Comparison of ENCODE assay signal across 8 cellular contexts in the genomic region with DNA sequence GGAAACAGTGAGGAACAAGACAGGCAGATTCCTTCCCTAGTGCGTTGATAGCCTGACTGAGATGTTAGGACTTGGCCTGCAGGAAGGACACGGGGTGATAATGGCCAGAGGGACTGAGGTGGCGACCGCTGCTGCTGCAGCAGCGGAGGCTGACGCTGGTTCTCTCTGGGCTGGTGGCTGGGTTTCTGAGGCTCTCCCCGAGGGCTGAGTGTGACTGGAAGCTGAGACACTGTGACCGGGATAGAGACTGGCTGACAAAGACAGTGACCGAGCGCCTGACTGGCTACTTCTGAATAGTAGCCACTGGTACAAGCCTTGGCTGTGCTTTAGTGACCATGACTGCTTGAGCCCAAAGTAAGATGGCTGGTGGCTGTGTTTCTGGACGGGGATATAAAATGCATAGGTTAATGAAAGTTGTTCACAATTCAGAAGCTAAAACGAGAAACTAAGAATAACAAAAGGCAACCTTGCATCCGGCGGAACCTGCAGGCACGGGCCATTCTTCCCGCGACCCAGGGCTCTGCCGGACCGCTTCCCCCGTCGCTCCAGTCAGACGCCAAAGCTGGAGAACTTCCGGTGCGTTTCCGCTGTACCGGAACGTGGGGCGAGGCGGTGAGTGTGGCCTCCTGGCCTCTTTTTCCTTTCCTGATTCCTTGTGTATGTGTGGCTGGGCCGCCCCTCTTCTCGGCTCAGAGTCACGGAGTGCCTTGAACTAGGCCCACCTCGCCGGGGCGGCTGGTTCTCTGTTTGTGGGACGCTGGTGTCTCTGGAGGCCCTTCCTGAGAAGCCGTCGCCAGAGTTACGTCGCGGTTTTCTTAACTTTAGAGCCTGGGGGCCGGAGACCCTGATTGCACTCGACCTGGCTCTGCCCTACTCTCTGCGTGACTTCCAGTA. TPM values are rescaled to one million over a fixed set of nuclear protein-coding genes. Genes with fewer than 3 reads are reported as not detected.
DNase-seq lines count a peak whose midpoint lies in the region; ATAC-seq and TF ChIP-seq lines count a peak whose summit lies in the region.

Gene AAR2 (plus strand): TSS at position 587 of the 894 bp plus-strand sequence. CDS start 3,391 bp downstream, outside the sequence.

- peak within 1 kb of the TSS; percentile 68 to 92 (median 78) for H3K27ac ChIP-seq in tibial nerve

- H3K27ac Mint-ChIP-seq in T-cell = peak within 1 kb of the TSS; percentile 90 to 95

- DNase-seq in COLO829 (ENCODE audit: low spot score) (peak; percentile 76), NCI-H128 (lab: John Stamatoyannopoulos, UW; ENCODE audit: unreplicated experiment) (peak; percentile 55), T-cell (peak; percentile 50 to 83 (median 74)), adipocyte (ENCODE audit: low read depth) (peak; percentile 94), cardiac septum (ENCODE audit: low spot score) (peak; percentile 83), pons (ENCODE audit: low spot score) (peak; percentile 51), tibial nerve (ENCODE audit: low spot score in 2 of 2) (peak; percentile 28 to 47)

- H3K27me3 ChIP-seq in adipocyte (replicated peaks; ENCODE audit: control insufficient read depth, insufficient read depth, low read length) (no peaks in the 10 kb centered on the region), tibial nerve (no peaks in the 10 kb centered on the region)

- POLR2A ChIA-PET in T-cell (lab: Charles Lee) = no interaction called here

- peaks cover 19% of the 10 kb centered on the region for H3K4me1 ChIP-seq in adipocyte (ENCODE audit: control insufficient read depth, insufficient read depth, low read length)
- peaks cover 0 to 54% (median 20%) of the 10 kb centered on the region in 4 donors for H3K4me1 ChIP-seq in tibial nerve

- intact Hi-C loops in cardiac septum (cut with DNase I) = no loop called here

- H3K36me3 ChIP-seq in adipocyte (ENCODE audit: control insufficient read depth, insufficient read depth, low read length, severe bottlenecking) (peaks cover 15% of the 10 kb centered on the region), tibial nerve (peaks cover 0 to 19% (median 3%) of the 10 kb centered on the region in 3 donors)

- CTCF ChIA-PET in T-cell (lab: Charles Lee) = no interaction called here

- H3K4me3 Mint-ChIP-seq in T-cell = peak within 1 kb of the TSS; percentile 89 to 97 (median 95)

- WGBS in tibial nerve, 2 donors = 11 to 12% methylated on average over 44 of the region's 44 CpGs

- no peak for TF ChIP-seq POLR2A in tibial nerve (IDR thresholded peaks at IDR 0.05)

- H3K9me3 Mint-ChIP-seq in T-cell = no peaks in the 10 kb centered on the region

- ATAC-seq in GM21723 (IDR thresholded peaks at IDR 0.05; ENCODE audit: unreplicated experiment) = peak; percentile 73
- ATAC-seq in T-cell (replicated peaks in 1 of 4) = peak; percentile 95 to 98 (median 98)

- H3K9me3 ChIP-seq in adipocyte (ENCODE audit: control insufficient read depth, low read length) = no peaks in the 10 kb centered on the region
- H3K9me3 ChIP-seq in tibial nerve = no peaks in the 10 kb centered on the region

- H3K27me3 Mint-ChIP-seq in T-cell = peaks cover 0 to 11% of the 10 kb centered on the region in 2 donors

- H3K4me3 ChIP-seq in adipocyte (ENCODE audit: low read length) = peak within 1 kb of the TSS; percentile 91
- H3K4me3 ChIP-seq in tibial nerve = peak within 1 kb of the TSS; percentile 67 to 96 (median 82)

- peak within 1 kb of the TSS; percentile 95 for H3K9ac ChIP-seq in adipocyte (ENCODE audit: low read length)

- peak in 1 of 5 experiments; percentile 24 for TF ChIP-seq CTCF in tibial nerve (IDR thresholded peaks at IDR 0.05)

- peaks cover 39 to 51% (median 47%) of the 10 kb centered on the region in 3 donors for H3K4me1 Mint-ChIP-seq in T-cell

- peaks cover 12% of the 10 kb centered on the region for H3K36me3 Mint-ChIP-seq in T-cell

- peak; percentile 42 to 86 for TF ChIP-seq EP300 in tibial nerve (IDR thresholded peaks at IDR 0.05)

RNA-seq across cellular contexts. Expression of gene AAR2, which starts in this region (rescaled TPM):
- total RNA-seq in T-cell (10 to 100 TPM; 17.7 to 24.1 (median 23.3) TPM), cardiac septum (14.7 TPM), tibial nerve (10 to 100 TPM; 24.5 to 35.6 (median 28.6) TPM)

Comparison
In these comparisons a context has a peak if more than half of its experiments do, and no peak if none do; other contexts are left out.
1. Peak in every context shown above with its lines: DNase-seq, ATAC-seq, H3K4me3 ChIP-seq and H3K27ac ChIP-seq.
2. DNase-seq: peak in every context shown above with its lines; median percentile 94 in adipocyte; 83 in cardiac septum; 76 in COLO829; 74 in T-cell; 55 in NCI-H128; 51 in pons; 38 in tibial nerve.